In the genomic region with DNA sequence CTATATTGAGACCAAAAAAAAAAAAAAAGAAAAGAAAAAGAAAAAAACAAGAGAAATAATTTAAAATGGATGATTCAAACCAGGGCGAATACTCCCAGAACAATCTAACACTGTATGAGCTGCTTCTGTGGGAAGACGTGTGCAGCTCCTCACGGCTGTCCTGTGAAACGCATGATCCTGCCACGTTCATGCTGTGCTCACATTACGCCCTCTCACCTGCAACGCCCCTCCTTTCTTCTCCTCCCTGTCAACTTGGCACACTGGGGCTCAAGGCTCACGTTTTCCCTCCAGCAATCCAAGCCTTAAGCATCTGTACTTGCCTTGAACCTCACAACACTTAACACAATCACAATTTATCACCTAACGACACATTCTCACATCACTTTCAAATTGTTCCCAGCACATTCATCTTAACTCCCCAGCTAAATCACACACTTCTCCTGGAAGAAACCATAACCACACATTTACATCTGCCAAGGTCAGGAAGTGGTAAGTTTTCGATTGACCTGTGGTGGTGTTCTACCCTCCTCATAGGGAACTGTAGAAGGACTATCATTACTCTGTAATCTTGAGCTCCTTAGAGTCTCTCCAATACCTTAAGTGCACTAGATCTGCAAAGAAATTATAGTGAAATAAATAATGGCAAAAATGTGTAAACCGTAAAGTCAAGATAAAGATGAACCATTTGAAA, we compare ENCODE assay signal across 19 cellular contexts. TPM values are rescaled to one million over a fixed set of nuclear protein-coding genes. Genes with fewer than 3 reads are reported as not detected.
DNase-seq lines count a peak whose midpoint lies in the region; ATAC-seq and TF ChIP-seq lines count a peak whose summit lies in the region.
"Had no signal": no experiment of that assay in that cellular context is flagged by ENCODE, and none has a peak within 500 bp of the region (broad histone marks: within the 10 kb centered on the region; RNA-seq: fewer than 3 reads in every experiment).

No MANE protein-coding gene starts in this region.

- TF ChIP-seq POLR2A in heart left ventricle (IDR thresholded peaks at IDR 0.05) = no peak

- peaks cover 92% of the 10 kb centered on the region for H3K36me3 Mint-ChIP-seq in activated T-helper 17 cell treated with anti-CD3 and anti-CD28 coated beads, Interleukin-2, amount 50 U/mL, for 72 hours (ENCODE audit: low read depth)

- DNase-seq in heart left ventricle (no peak), left ventricle myocardium superior (no peak), NAMALWA (ENCODE audit: low spot score) (peak; percentile 39), DMS114 treated with DMSO at 0.1 percent for 48 hours (lab: John Stamatoyannopoulos, UW; ENCODE audit: unreplicated experiment) (no peak), NCI-H524 treated with DMSO at 0.1 percent for 48 hours (lab: John Stamatoyannopoulos, UW) (no peak), DMS153 treated with DMSO at 0.1 percent for 48 hours (lab: John Stamatoyannopoulos, UW; ENCODE audit: unreplicated experiment) (no peak)
- DNase-seq in stimulated activated naive CD8-positive, alpha-beta T cell treated with anti-CD3 and anti-CD28 coated beads, Interleukin-15, amount 100 ng/mL, for 72 hours = no peak
- DNase-seq: cerebellar nuclear complex, EL, lower lobe of right lung, NCI-H2107, WERI-Rb-1 had no signal

- H3K4me1 Mint-ChIP-seq in activated T-helper 17 cell treated with anti-CD3 and anti-CD28 coated beads, Interleukin-2, amount 50 U/mL, for 72 hours = peaks cover 29% of the 10 kb centered on the region
- peaks cover 55% of the 10 kb centered on the region for H3K4me1 Mint-ChIP-seq in stimulated activated naive CD8-positive, alpha-beta T cell treated with anti-CD3 and anti-CD28 coated beads, Interleukin-15, amount 100 ng/mL, for 72 hours

- no peak for TF ChIP-seq CTCF in heart left ventricle (IDR thresholded peaks at IDR 0.05)

- peak overlapping the region in 7 of 12 donors; percentile 57 to 86 (median 72) for H3K27ac ChIP-seq in heart left ventricle
- H3K27ac ChIP-seq: epithelial cell of prostate, lower lobe of right lung, WERI-Rb-1 had no signal

- peaks cover 0 to 99% (median 88%) of the 10 kb centered on the region in 9 donors for H3K36me3 ChIP-seq in heart left ventricle

- ATAC-seq in heart left ventricle (no peak), left ventricle myocardium superior (no peak)
- ATAC-seq in activated T-helper 17 cell treated with anti-CD3 and anti-CD28 coated beads, Interleukin-2, amount 50 U/mL, for 72 hours (replicated peaks) = peak; percentile 56
- no peak for ATAC-seq in stimulated activated naive CD8-positive, alpha-beta T cell treated with anti-CD3 and anti-CD28 coated beads, Interleukin-15, amount 100 ng/mL, for 72 hours
- ATAC-seq: lower lobe of right lung had no signal

- H3K9me3 Mint-ChIP-seq in activated T-helper 17 cell treated with anti-CD3 and anti-CD28 coated beads, Interleukin-2, amount 50 U/mL, for 72 hours = no peaks in the 10 kb centered on the region
- H3K9me3 Mint-ChIP-seq in stimulated activated naive CD8-positive, alpha-beta T cell treated with anti-CD3 and anti-CD28 coated beads, Interleukin-15, amount 100 ng/mL, for 72 hours = no peaks in the 10 kb centered on the region
- H3K9me3 Mint-ChIP-seq: IgD-negative memory B cell had no signal

- peak overlapping the region; percentile 1 for H3K27ac Mint-ChIP-seq in activated T-helper 17 cell treated with anti-CD3 and anti-CD28 coated beads, Interleukin-2, amount 50 U/mL, for 72 hours
- no peak overlapping the region for H3K27ac Mint-ChIP-seq in stimulated activated naive CD8-positive, alpha-beta T cell treated with anti-CD3 and anti-CD28 coated beads, Interleukin-15, amount 100 ng/mL, for 72 hours

- H3K27me3 Mint-ChIP-seq in activated T-helper 17 cell treated with anti-CD3 and anti-CD28 coated beads, Interleukin-2, amount 50 U/mL, for 72 hours = no peaks in the 10 kb centered on the region
- H3K27me3 Mint-ChIP-seq in stimulated activated naive CD8-positive, alpha-beta T cell treated with anti-CD3 and anti-CD28 coated beads, Interleukin-15, amount 100 ng/mL, for 72 hours = no peaks in the 10 kb centered on the region
- H3K27me3 Mint-ChIP-seq: IgD-negative memory B cell had no signal

- no peaks in the 10 kb centered on the region for H3K27me3 ChIP-seq in heart left ventricle

- WGBS in heart left ventricle, 4 donors = 73 to 83% (median 79%) methylated on average over 11 of the region's 11 CpGs

- no peak overlapping the region for H3K4me3 ChIP-seq in heart left ventricle
- H3K4me3 ChIP-seq: lower lobe of right lung had no signal

- no peaks in the 10 kb centered on the region for H3K9me3 ChIP-seq in heart left ventricle
- H3K9me3 ChIP-seq: lower lobe of right lung had no signal

- intact Hi-C loops in heart left ventricle (cut with DNase I) (loop anchor here in 6 of 10 donors (5.0 to 10.0 kb wide), 5 partner anchors 57 to 397 kb away; a partner anchor contains a TSS), left ventricle myocardium superior (cut with micrococcal nuclease) (no loop called here)

- no peak overlapping the region for H3K4me3 Mint-ChIP-seq in activated T-helper 17 cell treated with anti-CD3 and anti-CD28 coated beads, Interleukin-2, amount 50 U/mL, for 72 hours
- peak overlapping the region; percentile 1 to 9 for H3K4me3 Mint-ChIP-seq in stimulated activated naive CD8-positive, alpha-beta T cell treated with anti-CD3 and anti-CD28 coated beads, Interleukin-15, amount 100 ng/mL, for 72 hours
- H3K4me3 Mint-ChIP-seq: IgD-negative memory B cell had no signal

- peaks cover 0 to 47% (median 9%) of the 10 kb centered on the region in 12 donors for H3K4me1 ChIP-seq in heart left ventricle
- H3K4me1 ChIP-seq: lower lobe of right lung had no signal

RNA-seq across cellular contexts. Expression of a gene that starts 29.1 kb away (rescaled TPM):
- 10 to 100 TPM; 57.3 to 91.4 (median 68.6) TPM for total RNA-seq in heart left ventricle
- polyA plus RNA-seq in heart left ventricle = 10 to 100 TPM; 37.2 to 54.2 TPM
- total RNA-seq in left ventricle myocardium superior = 80.8 TPM
- 10 to 100 TPM; 44.0 to 54.4 TPM for total RNA-seq in activated T-helper 17 cell treated with anti-CD3 and anti-CD28 coated beads, Interleukin-2, amount 50 U/mL, for 72 hours

RNA-seq across cellular contexts. Expression of a gene that starts 45.0 kb away (rescaled TPM):
- total RNA-seq in heart left ventricle (1 to 10 TPM in 3 of 9 donors, under 1 TPM in 4, not detected in 2; 0.29 to 5.8 (median 0.63) TPM), left ventricle myocardium superior (2.0 TPM)
- polyA plus RNA-seq in heart left ventricle = 10 to 100 TPM in 1 of 2 donors, not detected in 1; 25.3 TPM
- total RNA-seq in activated T-helper 17 cell treated with anti-CD3 and anti-CD28 coated beads, Interleukin-2, amount 50 U/mL, for 72 hours = not detected
- total RNA-seq: lower lobe of right lung, omental fat pad, RPMI7951, urinary bladder had no signal
- polyA plus RNA-seq: AG04450, IgD-negative memory B cell, urinary bladder had no signal

RNA-seq across cellular contexts. Expression of a gene that starts 57.4 kb away (rescaled TPM):
- total RNA-seq in heart left ventricle (10 to 100 TPM; 15.8 to 46.8 (median 23.4) TPM), left ventricle myocardium superior (23.2 TPM)
- polyA plus RNA-seq in heart left ventricle = 10 to 100 TPM; 12.8 to 16.1 TPM
- 10 to 100 TPM in 1 of 2 donors, 1 to 10 TPM in 1; 9.9 to 14.6 TPM for total RNA-seq in activated T-helper 17 cell treated with anti-CD3 and anti-CD28 coated beads, Interleukin-2, amount 50 U/mL, for 72 hours

RNA-seq across cellular contexts. Expression of a gene that starts 57.5 kb away (rescaled TPM):
- total RNA-seq in heart left ventricle = under 1 TPM in 3 of 9 donors, not detected in 6; 0.20 to 0.32 (median 0.25) TPM
- polyA plus RNA-seq in heart left ventricle = under 1 TPM; 0.15 to 0.38 TPM
- total RNA-seq in left ventricle myocardium superior = not detected
- under 1 TPM in 1 of 2 donors, not detected in 1; 0.21 TPM for total RNA-seq in activated T-helper 17 cell treated with anti-CD3 and anti-CD28 coated beads, Interleukin-2, amount 50 U/mL, for 72 hours
- total RNA-seq: RPMI7951, urinary bladder had no signal
- polyA plus RNA-seq: AG04450, IgD-negative memory B cell had no signal
